In the genomic region with DNA sequence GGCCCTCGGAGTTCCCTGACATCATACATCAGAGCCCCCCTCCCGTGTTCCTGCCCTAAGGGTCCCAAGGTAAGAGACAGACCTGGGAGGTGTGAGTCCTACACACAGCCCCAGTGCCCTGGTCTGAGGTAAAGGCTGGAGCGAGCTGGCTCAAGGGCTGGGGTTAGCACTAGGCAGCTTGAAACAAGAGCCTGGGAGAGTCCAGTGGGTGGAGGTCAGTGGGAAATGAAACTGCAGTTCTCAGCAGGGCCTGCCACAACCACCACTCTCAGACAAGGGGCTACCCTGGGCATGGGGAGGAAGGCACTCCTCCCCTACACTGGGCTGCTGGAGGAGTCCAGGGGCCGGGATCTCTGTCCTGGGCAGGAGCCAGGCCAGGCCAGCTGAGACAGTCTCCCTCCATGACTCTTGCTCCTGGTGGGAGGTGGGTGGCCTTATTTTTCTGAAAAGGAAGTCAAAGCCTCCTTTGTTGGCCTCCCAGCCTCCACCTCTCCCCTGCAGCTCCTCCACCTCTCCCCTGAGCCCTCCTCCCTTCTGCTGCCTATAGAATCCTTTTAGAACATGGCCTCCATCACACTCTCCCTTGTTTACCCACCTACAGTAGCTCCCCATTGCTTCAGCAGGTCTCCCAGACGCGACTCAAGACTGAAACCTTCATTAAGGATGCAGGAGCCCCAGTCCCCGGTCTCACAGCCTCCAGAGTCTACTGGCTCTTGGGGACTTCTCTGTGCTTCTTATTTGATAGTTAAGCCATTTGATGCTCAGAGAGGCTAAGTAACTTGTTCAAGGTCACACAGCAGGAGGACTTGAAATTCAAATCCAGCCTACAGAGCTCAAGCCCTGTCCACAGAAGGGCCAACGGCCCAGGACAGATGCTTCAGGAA, we compare ENCODE assay signal across 10 cellular contexts. TPM values are rescaled to one million over a fixed set of nuclear protein-coding genes. Genes with fewer than 3 reads are reported as not detected.
DNase-seq lines count a peak whose midpoint lies in the region; ATAC-seq, FAIRE-seq and TF ChIP-seq lines count a peak whose summit lies in the region.
"Had no signal": no experiment of that assay in that cellular context is flagged by ENCODE, and none has a peak within 500 bp of the region (broad histone marks: within the 10 kb centered on the region; RNA-seq: fewer than 3 reads in every experiment).

No MANE protein-coding gene starts in this region.

- DNase-seq in Caco-2 (peak in 1 of 2 experiments; percentile 26), RWPE2 (ENCODE audit: low spot score) (peak; percentile 40), cardiac muscle cell (ENCODE audit: low read depth in 1 of 2, low spot score in 1 of 2) (peak in 1 of 2 donors; percentile 44), posterior vena cava (ENCODE audit: low spot score) (peak; percentile 55), urothelium cell line (ENCODE audit: low spot score) (no peak), glomerular visceral epithelial cell (ENCODE audit: extremely low spot score) (no peak)
- DNase-seq: NCI-H1694 had no signal

- TF ChIP-seq CTCF in Caco-2 (IDR thresholded peaks at IDR 0.05; ENCODE audit: insufficient read depth in 1 of 2, low read depth in 1 of 2, low read length in 1 of 2, severe bottlenecking in 1 of 2, unreplicated experiment in 1 of 2) (no peak), RWPE2 (IDR thresholded peaks at IDR 0.05; ENCODE audit: poor library complexity, severe bottlenecking) (no peak), cardiac muscle cell (IDR thresholded peaks at IDR 0.05; ENCODE audit: low read depth, low read length) (no peak)

- no peak overlapping the region for H3K4me3 ChIP-seq in Caco-2 (ENCODE audit: low read depth, low read length)
- H3K4me3 ChIP-seq in RWPE2 (ENCODE audit: severe bottlenecking) = no peak overlapping the region
- H3K4me3 ChIP-seq in cardiac muscle cell = no peak overlapping the region
- H3K4me3 ChIP-seq: breast epithelium had no signal

- ATAC-seq in RWPE2 (ENCODE audit: low read depth) (no peak), GM18861 (IDR thresholded peaks at IDR 0.05; ENCODE audit: unreplicated experiment) (no peak)
- ATAC-seq: HCT116 had no signal

- BruUV-seq in Caco-2 (replicated peaks; lab: Mats Ljungman, UMichigan) = no TSS peak

- no peak overlapping the region for H3K4me3 Mint-ChIP-seq in Caco-2 (ENCODE audit: unreplicated experiment)

- H3K36me3 Mint-ChIP-seq in Caco-2 (ENCODE audit: insufficient read depth, unreplicated experiment) = no peaks in the 10 kb centered on the region

- POLR2A ChIA-PET in Caco-2 (lab: Charles Lee) = no interaction called here

- peak overlapping the region; percentile 47 for H3K27ac Mint-ChIP-seq in Caco-2 (ENCODE audit: unreplicated experiment)

- H3K4me1 ChIP-seq in Caco-2 (peaks cover 43% of the 10 kb centered on the region), RWPE2 (ENCODE audit: insufficient read depth, poor library complexity, severe bottlenecking) (peaks cover 30% of the 10 kb centered on the region), cardiac muscle cell (ENCODE audit: low read depth) (peaks cover 34% of the 10 kb centered on the region)
- H3K4me1 ChIP-seq: breast epithelium had no signal

- peaks cover 20% of the 10 kb centered on the region for H3K4me1 Mint-ChIP-seq in Caco-2 (ENCODE audit: low read depth, unreplicated experiment)

- H3K27ac ChIP-seq in RWPE2 (ENCODE audit: poor library complexity, severe bottlenecking) (no peak overlapping the region), cardiac muscle cell (peak overlapping the region; percentile 64)
- H3K27ac ChIP-seq: breast epithelium had no signal

- H3K27me3 ChIP-seq in Caco-2 (replicated peaks; ENCODE audit: control insufficient read depth, insufficient read depth, low read length) (no peaks in the 10 kb centered on the region), RWPE2 (ENCODE audit: insufficient read depth, poor library complexity, severe bottlenecking) (no peaks in the 10 kb centered on the region), cardiac muscle cell (no peaks in the 10 kb centered on the region)
- H3K27me3 ChIP-seq: breast epithelium had no signal

- H3K36me3 ChIP-seq in Caco-2 (ENCODE audit: control insufficient read depth, insufficient read depth, low read length) (no peaks in the 10 kb centered on the region), RWPE2 (ENCODE audit: low read depth) (no peaks in the 10 kb centered on the region), cardiac muscle cell (no peaks in the 10 kb centered on the region)
- H3K36me3 ChIP-seq: breast epithelium had no signal

- FAIRE-seq in urothelium cell line (lab: Jason Lieb, UNC) = no peak

- CTCF ChIA-PET in Caco-2 (lab: Charles Lee) = no interaction called here

- H3K9me3 Mint-ChIP-seq in Caco-2 (ENCODE audit: unreplicated experiment) = no peaks in the 10 kb centered on the region

- H3K9me3 ChIP-seq in Caco-2 = no peaks in the 10 kb centered on the region
- H3K9me3 ChIP-seq in RWPE2 (ENCODE audit: severe bottlenecking) = no peaks in the 10 kb centered on the region
- no peaks in the 10 kb centered on the region for H3K9me3 ChIP-seq in cardiac muscle cell (ENCODE audit: low read depth)
- H3K9me3 ChIP-seq: breast epithelium had no signal

- H3K27me3 Mint-ChIP-seq in Caco-2 (ENCODE audit: insufficient read depth, unreplicated experiment) = no peaks in the 10 kb centered on the region

- intact Hi-C loops in Caco-2 (cut with micrococcal nuclease; ENCODE audit: unreplicated experiment) = no loop called here
- intact Hi-C loops in posterior vena cava (cut with DNase I) = loop anchor here in 1 of 2 donors (10.0 kb wide), 1 partner anchor 172 kb away; no protein-coding TSS in a partner anchor

RNA-seq across cellular contexts. Expression of a gene that starts 21.5 kb away (rescaled TPM):
- total RNA-seq in Caco-2 (2022) (42.3 and 43.7 TPM in 2 replicates), cardiac muscle cell (57.1 and 78.8 TPM in 2 replicates), posterior vena cava (10 to 100 TPM; 61.5 to 62.6 TPM)
- 48.2 and 57.7 TPM in 2 replicates for polyA plus RNA-seq in cardiac muscle cell

Comparison
In these comparisons a context has a peak if more than half of its experiments do, and no peak if none do; other contexts are left out.
1. DNase-seq: peak in RWPE2 (single experiment) and posterior vena cava (single experiment); none in urothelium cell line (single experiment) and glomerular visceral epithelial cell (single experiment).